In genomic region chr15:97598353-97598798, GRCh38 we compare ENCODE assay signal across 1 cellular context.
TF ChIP-seq lines count a peak whose summit lies in the region.

No MANE protein-coding gene starts in this region.

TF ChIP-seq in HEK293, 187 proteins besides CTCF, POLR2A, EP300 and RAD21 (continued from another document and continues in another):
- TF ChIP-seq ZSCAN23 (tag by site-specific recombination; IDR thresholded peaks at IDR 0.05) (peak; percentile 68; the same call in 1 of the 2 replicates), ZNF23 (tag by site-specific recombination; IDR thresholded peaks at IDR 0.05; ENCODE audit: borderline replicate concordance) (no peak), ZEB2 (tag by site-specific recombination; IDR thresholded peaks at IDR 0.05) (peak; percentile 49; the same call in 1 of the 2 replicates), ZNF561 (tag by site-specific recombination; IDR thresholded peaks at IDR 0.05; ENCODE audit: borderline replicate concordance) (no peak), ZBTB6 (tag by site-specific recombination; IDR thresholded peaks at IDR 0.05) (no peak), REPIN1 (tag by site-specific recombination; IDR thresholded peaks at IDR 0.05; ENCODE audit: low read depth) (no peak), ZNF843 (tag by site-specific recombination; IDR thresholded peaks at IDR 0.05) (no peak), ZNF501 (tag by site-specific recombination; IDR thresholded peaks at IDR 0.05) (no peak), ZNF366 (tag by site-specific recombination; conservative IDR thresholded peaks at IDR 0.05) (0 out of 2 replicates have a peak, but pooled peaks have one; percentile 32), ZNF335 (tag by site-specific recombination; conservative IDR thresholded peaks at IDR 0.05) (no peak), ZNF266 (tag by site-specific recombination; IDR thresholded peaks at IDR 0.05; ENCODE audit: low read depth) (no peak), OSR2 (tag by site-specific recombination; IDR thresholded peaks at IDR 0.05) (peak; percentile 74), ZNF513 (tag by site-specific recombination; IDR thresholded peaks at IDR 0.05) (no peak), ZSCAN4 (tag by site-specific recombination; IDR thresholded peaks at IDR 0.05) (no peak), GLIS1 (tag by site-specific recombination; IDR thresholded peaks at IDR 0.05) (no peak), ZSCAN16 (tag by site-specific recombination; IDR thresholded peaks at IDR 0.05) (no peak), ZBTB48 (tag by site-specific recombination; IDR thresholded peaks at IDR 0.05) (no peak), KLF9 (tag by site-specific recombination; IDR thresholded peaks at IDR 0.05; ENCODE audit: low read depth) (no peak), ZNF792 (tag by site-specific recombination; IDR thresholded peaks at IDR 0.05) (no peak), ZNF530 (tag by site-specific recombination; IDR thresholded peaks at IDR 0.05; ENCODE audit: low read depth) (no peak), ZXDB (tag by site-specific recombination; IDR thresholded peaks at IDR 0.05) (no peak), ZNF629 (tag by site-specific recombination; IDR thresholded peaks at IDR 0.05) (peak; percentile 95), RBAK (tag by site-specific recombination; IDR thresholded peaks at IDR 0.05) (no peak), MYNN (tag by site-specific recombination; IDR thresholded peaks at IDR 0.05; ENCODE audit: borderline replicate concordance) (no peak), ZNF571 (tag by site-specific recombination; IDR thresholded peaks at IDR 0.05) (no peak), REST (tag by site-specific recombination; IDR thresholded peaks at IDR 0.05) (no peak), ZNF624 (tag by site-specific recombination; IDR thresholded peaks at IDR 0.05) (no peak), ZNF521 (tag by site-specific recombination; IDR thresholded peaks at IDR 0.05) (no peak), PRDM1 (tag by site-specific recombination; IDR thresholded peaks at IDR 0.05) (no peak), ZNF10 (tag by site-specific recombination; IDR thresholded peaks at IDR 0.05) (no peak), ZSCAN5A (tag by site-specific recombination; IDR thresholded peaks at IDR 0.05) (no peak), GLI4 (tag by site-specific recombination; IDR thresholded peaks at IDR 0.05) (no peak), ZNF223 (tag by site-specific recombination; IDR thresholded peaks at IDR 0.05) (no peak), ZBTB1 (tag by site-specific recombination; IDR thresholded peaks at IDR 0.05) (no peak), ZNF292 (tag by site-specific recombination; IDR thresholded peaks at IDR 0.05; ENCODE audit: borderline replicate concordance, low read depth) (no peak), ZNF701 (tag by site-specific recombination; IDR thresholded peaks at IDR 0.05) (no peak), ZNF776 (tag by site-specific recombination; IDR thresholded peaks at IDR 0.05; ENCODE audit: borderline replicate concordance) (no peak), ZFP37 (tag by site-specific recombination; IDR thresholded peaks at IDR 0.05) (peak; percentile 80; the same call in 1 of the 2 replicates), ZBTB44 (tag by site-specific recombination; IDR thresholded peaks at IDR 0.05) (no peak), ZNF664 (tag by site-specific recombination; IDR thresholded peaks at IDR 0.05) (no peak), ZNF768 (tag by site-specific recombination; IDR thresholded peaks at IDR 0.05) (no peak), ZNF654 (tag by site-specific recombination; IDR thresholded peaks at IDR 0.05; ENCODE audit: low read depth) (no peak), ZNF16 (tag by site-specific recombination; IDR thresholded peaks at IDR 0.05; ENCODE audit: low read depth) (no peak), FEZF1 (tag by site-specific recombination; IDR thresholded peaks at IDR 0.05) (peak; percentile 75), ZNF157 (tag by site-specific recombination; IDR thresholded peaks at IDR 0.05) (no peak), PRDM2 (tag by site-specific recombination; IDR thresholded peaks at IDR 0.05; ENCODE audit: borderline replicate concordance) (no peak), BCL11A (tag by site-specific recombination; IDR thresholded peaks at IDR 0.05; ENCODE audit: low read depth) (no peak), ZNF350 (tag by site-specific recombination; IDR thresholded peaks at IDR 0.05) (no peak), ZNF585B (tag by site-specific recombination; IDR thresholded peaks at IDR 0.05) (no peak)
